Comparison of ENCODE assay signal across 8 cellular contexts in the genomic region with DNA sequence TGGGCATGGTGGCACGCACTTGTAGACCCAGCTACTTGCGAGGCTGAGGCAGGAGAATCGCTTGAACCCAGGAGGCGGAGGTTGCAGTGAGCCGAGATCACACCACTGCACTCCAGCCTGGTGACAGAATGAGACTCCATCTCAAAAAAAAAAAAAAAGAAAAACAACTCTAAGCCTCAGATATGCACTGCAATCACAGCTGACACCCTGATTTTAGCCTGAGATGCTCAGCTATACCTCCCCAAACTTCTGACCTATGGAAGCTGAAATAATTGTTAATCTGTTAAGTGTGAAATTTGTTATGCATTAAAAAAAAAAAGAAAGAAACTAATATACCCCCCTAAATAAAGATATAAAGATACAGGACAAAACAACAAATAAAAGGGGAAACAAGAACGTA. TPM values are rescaled to one million over a fixed set of nuclear protein-coding genes. Genes with fewer than 3 reads are reported as not detected.
DNase-seq lines count a peak whose midpoint lies in the region; ATAC-seq and TF ChIP-seq lines count a peak whose summit lies in the region.
"Not testable (repeated sequence)": the region's sequence is repeated elsewhere in the genome, so short reads cannot be mapped to it uniquely, and the experiment has no call there.

No MANE protein-coding gene starts in this region.

- H3K36me3 Mint-ChIP-seq in Caco-2 (ENCODE audit: insufficient read depth, unreplicated experiment), result peaks cover 29% of the 10 kb centered on the region
- H3K36me3 Mint-ChIP-seq in activated naive CD8-positive, alpha-beta T cell treated with anti-CD3 and anti-CD28 coated beads, Interleukin-2, amount 10 ng/mL, durations not matched to agents 7 days and 5 days; osteocyte (ENCODE audit: unreplicated experiment): not testable (repeated sequence)

- ATAC-seq in activated naive CD8-positive, alpha-beta T cell treated with anti-CD3 and anti-CD28 coated beads, Interleukin-2, amount 10 ng/mL, durations not matched to agents 7 days and 5 days (ENCODE audit: low read depth); right lobe of liver: not testable (repeated sequence)

- intact Hi-C loops in Caco-2 (cut with micrococcal nuclease; ENCODE audit: unreplicated experiment), result loop anchor here (5.0 to 10.0 kb wide), 2 partner anchors 172 to 205 kb away; partner anchors contain the start of gene IL20RB
- intact Hi-C loops in right lobe of liver (cut with DNase I), result loop anchor here (5.0 to 10.0 kb wide), 2 partner anchors 263 to 675 kb away; no protein-coding TSS in a partner anchor
- intact Hi-C loops in transverse colon (cut with DNase I; ENCODE audit: low total_unique reads), result loop anchor here (5.0 to 10.0 kb wide), 2 partner anchors 263 to 335 kb away; no protein-coding TSS in a partner anchor

- not testable (repeated sequence) for TF ChIP-seq POLR2A in erythroblast (IDR thresholded peaks at IDR 0.05; ENCODE audit: low read length); right lobe of liver (IDR thresholded peaks at IDR 0.05); transverse colon (IDR thresholded peaks at IDR 0.05)

- POLR2A ChIA-PET in Caco-2 (lab: Charles Lee), result not testable (repeated sequence)
- POLR2A ChIA-PET in activated naive CD8-positive, alpha-beta T cell treated with anti-CD3 and anti-CD28 coated beads, Interleukin-2, amount 10 ng/mL, durations not matched to agents 7 days and 5 days (lab: Charles Lee), result interaction anchor here (1.0 to 2.0 kb wide), 3 partner anchors 112 to 555 kb away, joined by 5 to 12 read pairs (median 5); partner anchors contain the start of genes MSL2 and NCK1

- not testable (repeated sequence) for H3K36me3 ChIP-seq in Caco-2 (ENCODE audit: control insufficient read depth, insufficient read depth, low read length); right lobe of liver; transverse colon
- peaks cover 13% of the 10 kb centered on the region for H3K36me3 ChIP-seq in MG63

- not testable (repeated sequence) for H3K27me3 Mint-ChIP-seq in Caco-2 (ENCODE audit: insufficient read depth, unreplicated experiment); activated naive CD8-positive, alpha-beta T cell treated with anti-CD3 and anti-CD28 coated beads, Interleukin-2, amount 10 ng/mL, durations not matched to agents 7 days and 5 days; osteocyte (ENCODE audit: unreplicated experiment)

- 81% methylated on average over 6 of the region's 6 CpGs for WGBS in right lobe of liver (ENCODE audit: insufficient coverage, low coverage, low lambda C conversion rate, missing lambda C conversion rate)
- WGBS in transverse colon (ENCODE audit: low coverage in 1 of 2), 2 donors, result 73 to 79% methylated on average over 5 to 6 of the region's 6 CpGs

- H3K27me3 ChIP-seq in Caco-2 (replicated peaks; ENCODE audit: control insufficient read depth, insufficient read depth, low read length); MG63; right lobe of liver; transverse colon: not testable (repeated sequence)

- H3K27ac Mint-ChIP-seq in Caco-2 (ENCODE audit: unreplicated experiment), result peak overlapping the region; percentile 92
- H3K27ac Mint-ChIP-seq in activated naive CD8-positive, alpha-beta T cell treated with anti-CD3 and anti-CD28 coated beads, Interleukin-2, amount 10 ng/mL, durations not matched to agents 7 days and 5 days, result peak overlapping the region; percentile 96
- H3K27ac Mint-ChIP-seq in osteocyte (ENCODE audit: unreplicated experiment), result peak overlapping the region; percentile 90

- TF ChIP-seq CTCF in Caco-2 (IDR thresholded peaks at IDR 0.05; ENCODE audit: insufficient read depth in 1 of 2, low read depth in 1 of 2, low read length in 1 of 2, severe bottlenecking in 1 of 2, unreplicated experiment in 1 of 2); WI38 (IDR thresholded peaks at IDR 0.05; ENCODE audit: low read depth, low read length); right lobe of liver (IDR thresholded peaks at IDR 0.05); osteocyte (IDR thresholded peaks at IDR 0.05); transverse colon (IDR thresholded peaks at IDR 0.05): not testable (repeated sequence)

- H3K9me3 Mint-ChIP-seq in Caco-2 (ENCODE audit: unreplicated experiment); activated naive CD8-positive, alpha-beta T cell treated with anti-CD3 and anti-CD28 coated beads, Interleukin-2, amount 10 ng/mL, durations not matched to agents 7 days and 5 days; osteocyte (ENCODE audit: unreplicated experiment): not testable (repeated sequence)

- H3K4me1 ChIP-seq in Caco-2 (peaks cover 17% of the 10 kb centered on the region), right lobe of liver (peaks cover 0 to 15% (median 4%) of the 10 kb centered on the region in 4 donors), transverse colon (peaks cover 8 to 45% (median 31%) of the 10 kb centered on the region in 4 donors)

- H3K4me1 Mint-ChIP-seq in Caco-2 (ENCODE audit: low read depth, unreplicated experiment) (peaks cover 17% of the 10 kb centered on the region), osteocyte (ENCODE audit: unreplicated experiment) (peaks cover 59% of the 10 kb centered on the region)
- H3K4me1 Mint-ChIP-seq in activated naive CD8-positive, alpha-beta T cell treated with anti-CD3 and anti-CD28 coated beads, Interleukin-2, amount 10 ng/mL, durations not matched to agents 7 days and 5 days, result peaks cover 46% of the 10 kb centered on the region

- H3K9me3 ChIP-seq in Caco-2, MG63, right lobe of liver, transverse colon: not testable (repeated sequence)

- H3K4me3 ChIP-seq in Caco-2 (ENCODE audit: low read depth, low read length); right lobe of liver: not testable (repeated sequence)
- peak overlapping the region; percentile 63 for H3K4me3 ChIP-seq in MG63
- H3K4me3 ChIP-seq in WI38 (ENCODE audit: low read depth, low read length), result peak overlapping the region; percentile 64; the same call in 1 of the 2 replicates
- H3K4me3 ChIP-seq in transverse colon, result peak overlapping the region in 1 of 4 donors; percentile 90

- H3K4me3 Mint-ChIP-seq in Caco-2 (ENCODE audit: unreplicated experiment) (peak overlapping the region; percentile 76), osteocyte (ENCODE audit: unreplicated experiment) (peak overlapping the region; percentile 77)
- peak overlapping the region; percentile 97 for H3K4me3 Mint-ChIP-seq in activated naive CD8-positive, alpha-beta T cell treated with anti-CD3 and anti-CD28 coated beads, Interleukin-2, amount 10 ng/mL, durations not matched to agents 7 days and 5 days

- H3K27ac ChIP-seq in right lobe of liver (peak overlapping the region in 2 of 3 donors; percentile 96 to 99), transverse colon (peak overlapping the region; percentile 88 to 99 (median 96))

- BruUV-seq in Caco-2 (replicated peaks; lab: Mats Ljungman, UMichigan), result not testable (repeated sequence)

- CTCF ChIA-PET in Caco-2 (lab: Charles Lee), result not testable (repeated sequence)

- in situ Hi-C loops in transverse colon (cut with MboI; ENCODE audit: low pct_ligation_motif_present in 1 of 4, low pct_unique_long_range_greater_than_20kb in 1 of 4, low sequenced_read_pairs in 3 of 4), result loop anchor here (10.0 to 25.0 kb wide), 5 partner anchors 265 to 675 kb away; no protein-coding TSS in a partner anchor

- TF ChIP-seq EP300 in transverse colon (IDR thresholded peaks at IDR 0.05; ENCODE audit: low read depth), result not testable (repeated sequence)

- not testable (repeated sequence) for DNase-seq in Caco-2; MG63; activated naive CD8-positive, alpha-beta T cell treated with anti-CD3 and anti-CD28 coated beads, Interleukin-2, amount 10 ng/mL, durations not matched to agents 7 days and 5 days; right lobe of liver; osteocyte (ENCODE audit: extremely low spot score, unreplicated experiment); transverse colon
- peak; percentile 5 to 25 for DNase-seq in erythroblast (lab: John Stamatoyannopoulos, UW)

RNA-seq across cellular contexts. Expression of gene STAG1, which starts 2.6 kb away (rescaled TPM):
- total RNA-seq in Caco-2 (2022) (33.3 and 37.5 TPM in 2 replicates), right lobe of liver (10 to 100 TPM in 5 of 6 experiments, 1 to 10 TPM in 1; 8.2 to 18.5 (median 12.7) TPM), osteocyte (50.2 and 53.9 TPM in 2 replicates), transverse colon (10 to 100 TPM; 14.5 to 57.2 (median 42.2) TPM)
- total RNA-seq in MG63 (2014; rRNA removed; shearing (Covaris generic); ENCODE audit: low replicate concordance), result 29.0 and 41.6 TPM in 2 replicates
- 10 to 100 TPM; 39.4 to 43.7 TPM for total RNA-seq in activated naive CD8-positive, alpha-beta T cell treated with anti-CD3 and anti-CD28 coated beads, Interleukin-2, amount 10 ng/mL, durations not matched to agents 7 days and 5 days
